Comparison of ENCODE assay signal across 8 cellular contexts in the genomic region with DNA sequence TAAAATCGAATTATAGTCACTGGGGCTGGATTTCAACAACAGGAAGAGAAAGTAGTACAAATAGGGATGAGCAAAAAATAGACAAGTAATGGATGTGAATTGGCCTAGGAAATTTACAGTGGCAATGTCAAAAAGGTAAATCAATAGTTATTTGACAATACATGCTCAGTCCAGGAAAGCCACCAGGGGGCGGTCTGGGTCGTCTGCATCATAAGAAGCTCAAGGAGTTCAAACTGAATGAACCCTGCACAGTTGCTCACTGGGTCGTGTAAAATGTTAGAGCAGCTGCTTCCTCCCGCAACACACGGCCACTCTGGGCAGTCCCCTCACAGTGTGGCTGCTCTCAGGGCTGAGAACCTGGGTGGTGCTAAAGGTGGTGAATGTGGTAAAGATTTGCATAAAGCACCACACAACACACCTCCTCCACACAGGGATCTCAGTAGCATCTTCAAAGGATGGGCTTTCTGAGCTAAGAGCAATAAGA.
DNase-seq lines count a peak whose midpoint lies in the region; ATAC-seq and TF ChIP-seq lines count a peak whose summit lies in the region.

No MANE protein-coding gene starts in this region.

- H3K4me1 ChIP-seq in trophoblast cell (ENCODE audit: control insufficient read depth in 1 of 2, insufficient read depth in 2 of 2, low read length in 2 of 2): peaks cover 0 to 2% of the 10 kb centered on the region in 2 experiments

- H4K8ac ChIP-seq in trophoblast cell (ENCODE audit: low read depth, low read length): no peak overlapping the region

- no peak overlapping the region for H3K4me2 ChIP-seq in trophoblast cell (ENCODE audit: low read length)

- H3K9ac ChIP-seq in trophoblast cell (ENCODE audit: low read length): no peak overlapping the region

- no peaks in the 10 kb centered on the region for H3K36me3 ChIP-seq in trophoblast cell (ENCODE audit: control insufficient read depth in 1 of 2, insufficient read depth in 2 of 2, low read length in 2 of 2)

- no peak overlapping the region for H3K18ac ChIP-seq in trophoblast cell (ENCODE audit: low read length)

- peak; percentile 87 for TF ChIP-seq CTCF in foreskin fibroblast (IDR thresholded peaks at IDR 0.05; ENCODE audit: low read depth, low read length)

- no peak overlapping the region for H2BK12ac ChIP-seq in trophoblast cell (ENCODE audit: low read length)

- peak; percentile 18 for DNase-seq in DMS 273 treated with DMSO at 0.1 percent for 48 hours (lab: John Stamatoyannopoulos, UW)
- DNase-seq in OCI-M1 (lab: John Stamatoyannopoulos, UW): peak; percentile 87
- DNase-seq in activated T-cell treated with anti-CD3 and anti-CD28 coated beads, Interleukin-2, amount 50 U/mL, for 4 hours: peak; percentile 46
- DNase-seq in foreskin fibroblast: peak; percentile 36 to 76
- DNase-seq in trophoblast cell: peak; percentile 67 to 83
- no peak for DNase-seq in cortex of kidney (lab: John Stamatoyannopoulos, UW)

- peaks cover 3% of the 10 kb centered on the region for H3K4me1 Mint-ChIP-seq in activated T-cell treated with anti-CD3 and anti-CD28 coated beads, Interleukin-2, amount 50 U/mL, for 4 hours (ENCODE audit: low read depth)

- no peaks in the 10 kb centered on the region for H3K36me3 Mint-ChIP-seq in activated T-cell treated with anti-CD3 and anti-CD28 coated beads, Interleukin-2, amount 50 U/mL, for 4 hours (ENCODE audit: insufficient read depth)

- H2BK5ac ChIP-seq in trophoblast cell (ENCODE audit: low read depth, low read length, poor library complexity): no peak overlapping the region

- no peaks in the 10 kb centered on the region for H3K79me1 ChIP-seq in trophoblast cell (ENCODE audit: low read length)

- ATAC-seq in GM19467 (IDR thresholded peaks at IDR 0.05; ENCODE audit: unreplicated experiment): peak; percentile 87
- ATAC-seq in HG03565 (IDR thresholded peaks at IDR 0.05; ENCODE audit: unreplicated experiment): peak; percentile 87
- ATAC-seq in activated T-cell treated with anti-CD3 and anti-CD28 coated beads, Interleukin-2, amount 50 U/mL, for 4 hours: peak; percentile 74 to 84

- H3K27ac ChIP-seq in trophoblast cell (ENCODE audit: low read depth, low read length): no peak overlapping the region

- no peak overlapping the region for H3K4me3 Mint-ChIP-seq in activated T-cell treated with anti-CD3 and anti-CD28 coated beads, Interleukin-2, amount 50 U/mL, for 4 hours

- H3K23ac ChIP-seq in trophoblast cell (ENCODE audit: low read length): no peak overlapping the region

- H2AFZ ChIP-seq in trophoblast cell (ENCODE audit: insufficient read depth, low read length, poor library complexity): no peak overlapping the region

- H3K9me3 ChIP-seq in trophoblast cell (ENCODE audit: insufficient read depth, low read depth, low read length): no peaks in the 10 kb centered on the region

- H2AK5ac ChIP-seq in trophoblast cell (ENCODE audit: low read length): no peak overlapping the region

- H3K79me2 ChIP-seq in trophoblast cell (ENCODE audit: control insufficient read depth, insufficient read depth, low read length, poor library complexity): no peaks in the 10 kb centered on the region

- H4K12ac ChIP-seq in trophoblast cell (ENCODE audit: low read depth, low read length): no peak overlapping the region

- H4K91ac ChIP-seq in trophoblast cell (ENCODE audit: low read depth, low read length): no peak overlapping the region

- peaks cover 19% of the 10 kb centered on the region for H3K27me3 Mint-ChIP-seq in activated T-cell treated with anti-CD3 and anti-CD28 coated beads, Interleukin-2, amount 50 U/mL, for 4 hours (ENCODE audit: low read depth)

- H2BK120ac ChIP-seq in trophoblast cell (ENCODE audit: insufficient read depth, low read length, poor library complexity): no peak overlapping the region

- H3K4ac ChIP-seq in trophoblast cell (ENCODE audit: low read depth, low read length): no peak overlapping the region

- no peak overlapping the region for H3K4me3 ChIP-seq in foreskin fibroblast (ENCODE audit: low read depth in 1 of 2, low read length in 2 of 2)
- no peak overlapping the region for H3K4me3 ChIP-seq in trophoblast cell (ENCODE audit: low read depth, low read length)

- no peaks in the 10 kb centered on the region for H3K27me3 ChIP-seq in trophoblast cell (ENCODE audit: insufficient read depth, low read length)

- H3K14ac ChIP-seq in trophoblast cell (ENCODE audit: low read length): no peak overlapping the region

- H3K9me3 Mint-ChIP-seq in activated T-cell treated with anti-CD3 and anti-CD28 coated beads, Interleukin-2, amount 50 U/mL, for 4 hours: no peaks in the 10 kb centered on the region

- WGBS in trophoblast cell (ENCODE audit: extremely low coverage, insufficient coverage, insufficient read length): no CpG with 5 or more reads among the region's 6 CpGs
